ENCODE assay signal across 17 cellular contexts in genomic region chr14:67436006-67436866, GRCh38. TPM values are rescaled to one million over a fixed set of nuclear protein-coding genes. Genes with fewer than 3 reads are reported as not detected.
DNase-seq lines count a peak whose midpoint lies in the region; ATAC-seq and TF ChIP-seq lines count a peak whose summit lies in the region.
"Had no signal": no experiment of that assay in that cellular context is flagged by ENCODE, and none has a peak within 500 bp of the region (broad histone marks: within the 10 kb centered on the region; RNA-seq: fewer than 3 reads in every experiment).

No MANE protein-coding gene starts in this region.

- 75 to 92% methylated on average over 10 of the region's 10 CpGs for WGBS in sigmoid colon, 2 donors
- WGBS in esophagus squamous epithelium, 2 donors = 82 to 91% methylated on average over 5 to 6 of the region's 10 CpGs

- TF ChIP-seq CTCF in GM23338 (conservative IDR thresholded peaks at IDR 0.05; ENCODE audit: low read depth in 2 of 2) = peak; percentile 26 to 35; a peak in 2 of 4 replicates
- no peak for TF ChIP-seq CTCF in PC-3 (conservative IDR thresholded peaks at IDR 0.05; ENCODE audit: low read depth, low read length)
- no peak for TF ChIP-seq CTCF in sigmoid colon (IDR thresholded peaks at IDR 0.05)
- no peak for TF ChIP-seq CTCF in esophagus squamous epithelium (IDR thresholded peaks at IDR 0.05)

- H3K36me3 ChIP-seq in GM23338 (ENCODE audit: insufficient read depth) (no peaks in the 10 kb centered on the region), PC-3 (ENCODE audit: low read depth, low read length) (no peaks in the 10 kb centered on the region), sigmoid colon (no peaks in the 10 kb centered on the region), esophagus squamous epithelium (no peaks in the 10 kb centered on the region)
- H3K36me3 ChIP-seq: neutrophil, tibial nerve had no signal

- no TSS peak for BruUV-seq in PC-3 (replicated peaks; lab: Mats Ljungman, UMichigan)

- no peaks in the 10 kb centered on the region for H3K79me2 ChIP-seq in GM23338 (replicated peaks; ENCODE audit: insufficient read depth)
- no peaks in the 10 kb centered on the region for H3K79me2 ChIP-seq in PC-3 (ENCODE audit: low read length)

- 0 out of 2 replicates have a peak, but pooled peaks cover 2% of the 10 kb centered on the region for H3K9me2 ChIP-seq in GM23338 (ENCODE audit: insufficient read depth)
- no peaks in the 10 kb centered on the region for H3K9me2 ChIP-seq in PC-3 (replicated peaks; ENCODE audit: low read length)

- H4K20me1 ChIP-seq in GM23338 (replicated peaks; ENCODE audit: insufficient read depth) = no peaks in the 10 kb centered on the region
- H4K20me1 ChIP-seq in PC-3 (ENCODE audit: low read length) = no peaks in the 10 kb centered on the region

- no peaks in the 10 kb centered on the region for H3K9me3 ChIP-seq in PC-3 (ENCODE audit: low read length)
- H3K9me3 ChIP-seq in sigmoid colon = no peaks in the 10 kb centered on the region
- H3K9me3 ChIP-seq in esophagus squamous epithelium = no peaks in the 10 kb centered on the region
- H3K9me3 ChIP-seq: neutrophil, tibial nerve had no signal

- CTCF ChIA-PET in PC-3 (lab: Charles Lee) = no interaction called here

- H3K27ac ChIP-seq in GM23338 (ENCODE audit: low read depth) (no peak overlapping the region), PC-3 (ENCODE audit: low read length) (no peak overlapping the region), sigmoid colon (peak overlapping the region in 2 of 4 donors; percentile 17 to 38), esophagus squamous epithelium (no peak overlapping the region)
- H3K27ac ChIP-seq: coronary artery, neutrophil, tibial nerve had no signal

- POLR2A ChIA-PET in PC-3 (lab: Charles Lee; ENCODE audit: unreplicated experiment) = no interaction called here

- peak; percentile 58 for DNase-seq in GM23338 (ENCODE audit: low spot score)
- DNase-seq in PC-3 = no peak
- peak; percentile 28 for DNase-seq in foreskin melanocyte
- peak; percentile 68 for DNase-seq in sigmoid colon
- no peak for DNase-seq in stimulated activated naive CD8-positive, alpha-beta T cell treated with anti-CD3 and anti-CD28 coated beads, Interleukin-15, Interleukin-2, amounts not matched to agents 100 U/mL and 50 U/mL, for 24 hours
- DNase-seq in esophagus squamous epithelium (lab: John Stamatoyannopoulos, UW) = no peak
- DNase-seq in NCI-H2171 treated with DMSO at 0.1 percent for 48 hours (lab: John Stamatoyannopoulos, UW) = no peak
- no peak for DNase-seq in NCI-H774 (lab: John Stamatoyannopoulos, UW)
- DNase-seq: activated effector memory CD4-positive, alpha-beta T cell treated with Interleukin-2 at 50 U/mL for 16 hours; AML-193; islet precursor cell; NCI-H1048; stimulated activated CD4-positive, alpha-beta T cell treated with anti-CD3 and anti-CD28 coated beads, Interleukin-4, amount 100 ng/mL, for 4 hours; T-helper 1 cell had no signal

- H3F3A ChIP-seq in GM23338 (replicated peaks; ENCODE audit: low read depth) (no peaks in the 10 kb centered on the region), PC-3 (ENCODE audit: low read length, unreplicated experiment) (no peaks in the 10 kb centered on the region)

- peaks cover 6% of the 10 kb centered on the region for H3K27me3 Mint-ChIP-seq in GM23338 (ENCODE audit: insufficient read depth, low read depth, poor library complexity)

- H3K9me3 Mint-ChIP-seq in GM23338 = no peaks in the 10 kb centered on the region

- no peak for TF ChIP-seq POLR2A in sigmoid colon (IDR thresholded peaks at IDR 0.05)
- no peak for TF ChIP-seq POLR2A in esophagus squamous epithelium (IDR thresholded peaks at IDR 0.05)

- H3K9ac ChIP-seq in PC-3 (ENCODE audit: low read length) = no peak overlapping the region

- H2AFZ ChIP-seq in GM23338 = no peak overlapping the region
- H2AFZ ChIP-seq in PC-3 (ENCODE audit: low read length) = no peak overlapping the region

- peak; percentile 87 for ATAC-seq in GM23338
- ATAC-seq in PC-3 = peak; percentile 16; the same call in 1 of the 2 replicates
- ATAC-seq in stimulated activated naive CD8-positive, alpha-beta T cell treated with anti-CD3 and anti-CD28 coated beads, Interleukin-15, Interleukin-2, amounts not matched to agents 100 U/mL and 50 U/mL, for 24 hours = no peak

- H3K27me3 ChIP-seq in GM23338 (ENCODE audit: insufficient read depth) (no peaks in the 10 kb centered on the region), PC-3 (ENCODE audit: low read length) (peaks cover 24% of the 10 kb centered on the region; the same call in 1 of the 2 replicates), sigmoid colon (no peaks in the 10 kb centered on the region), esophagus squamous epithelium (peaks cover 0 to 4% (median 0%) of the 10 kb centered on the region in 4 donors)
- H3K27me3 ChIP-seq: tibial nerve had no signal

- H3K36me3 Mint-ChIP-seq in GM23338 (ENCODE audit: low read depth) = no peaks in the 10 kb centered on the region

- H3K4me3 ChIP-seq in GM23338 (no peak overlapping the region), PC-3 (ENCODE audit: low read length) (no peak overlapping the region), sigmoid colon (no peak overlapping the region), esophagus squamous epithelium (no peak overlapping the region)
- H3K4me3 ChIP-seq: coronary artery, tibial nerve had no signal

- H3K4me2 ChIP-seq in GM23338 (no peak overlapping the region), PC-3 (ENCODE audit: low read length) (no peak overlapping the region)

- no peak overlapping the region for H3K27ac Mint-ChIP-seq in GM23338

- TF ChIP-seq EP300 in sigmoid colon (IDR thresholded peaks at IDR 0.05) = no peak

- intact Hi-C loops in PC-3 (cut with micrococcal nuclease) = no loop called here
- intact Hi-C loops in sigmoid colon (cut with DNase I) = no loop called here
- intact Hi-C loops in esophagus squamous epithelium (cut with DNase I) = no loop called here

- H3K4me3 Mint-ChIP-seq in GM23338 = no peak overlapping the region

- H3K4me1 Mint-ChIP-seq in GM23338 = peaks cover 4% of the 10 kb centered on the region

- H3K4me1 ChIP-seq in GM23338 (ENCODE audit: insufficient read depth) = peaks cover 5% of the 10 kb centered on the region; the same call in 1 of the 2 replicates
- peaks cover 4% of the 10 kb centered on the region; the same call in 1 of the 2 replicates for H3K4me1 ChIP-seq in PC-3 (ENCODE audit: insufficient read depth, low read length)
- H3K4me1 ChIP-seq in sigmoid colon = peaks cover 0 to 36% (median 30%) of the 10 kb centered on the region in 4 donors
- H3K4me1 ChIP-seq in esophagus squamous epithelium = peaks cover 0 to 13% (median 4%) of the 10 kb centered on the region in 3 donors
- H3K4me1 ChIP-seq: tibial nerve had no signal

TF ChIP-seq in GM23338, 12 proteins besides CTCF, POLR2A, EP300 and RAD21:
- no peak for TF ChIP-seq CREB1 (CRISPR knock-in tag; IDR thresholded peaks at IDR 0.05; ENCODE audit: low read depth)
- TF ChIP-seq ZNF331 (CRISPR knock-in tag; IDR thresholded peaks at IDR 0.05; ENCODE audit: low read depth) = no peak

RNA-seq across cellular contexts. Expression of gene PLEK2, which starts 24.3 kb away (rescaled TPM):
- total RNA-seq in GM23338 (2014; rRNA removed; shearing (Covaris generic)) = 1.0 TPM in 1 of 2 replicates, not detected in the other
- 0.61 and 2.2 TPM in 2 replicates for polyA plus RNA-seq in GM23338 (2016; fragmentation: Nextera tagmentation; extraction: Ambion mirVana)
- 48.0 and 57.2 TPM in 2 replicates for total RNA-seq in PC-3 (2014; rRNA removed)
- total RNA-seq in sigmoid colon = 1 to 10 TPM in 2 of 4 donors, under 1 TPM in 1, not detected in 1; 0.16 to 7.8 (median 1.8) TPM
- 10 to 100 TPM; 35.4 to 51.8 (median 35.8) TPM for polyA plus RNA-seq in sigmoid colon
- total RNA-seq in esophagus squamous epithelium = 10 to 100 TPM in 2 of 4 donors, 1 to 10 TPM in 2; 7.6 to 19.9 (median 13.1) TPM

RNA-seq across cellular contexts. Expression of gene TMEM229B, which starts 52.3 kb away (rescaled TPM):
- total RNA-seq in GM23338 (2014; rRNA removed; shearing (Covaris generic)) = 1.6 and 2.4 TPM in 2 replicates
- polyA plus RNA-seq in GM23338 (2016; fragmentation: Nextera tagmentation; extraction: Ambion mirVana) (0.42 TPM in 1 of 2 replicates, not detected in the other), sigmoid colon (1 to 10 TPM; 1.2 to 8.0 (median 4.4) TPM)
- total RNA-seq in PC-3 (2014; rRNA removed) (not detected in 2 replicates), sigmoid colon (10 to 100 TPM in 1 of 4 donors, 1 to 10 TPM in 3; 5.6 to 16.4 (median 6.1) TPM), esophagus squamous epithelium (under 1 TPM; 0.30 to 0.76 (median 0.50) TPM)

Comparison
In these comparisons a context has a peak if more than half of its experiments do, and no peak if none do; other contexts are left out.
1. DNase-seq: peak in GM23338 (single experiment), foreskin melanocyte (single experiment) and sigmoid colon (single experiment); none in PC-3 (single experiment), stimulated activated naive CD8-positive, alpha-beta T cell treated with anti-CD3 and anti-CD28 coated beads, Interleukin-15, Interleukin-2, amounts not matched to agents 100 U/mL and 50 U/mL, for 24 hours (single experiment), esophagus squamous epithelium (single experiment), NCI-H2171 treated with DMSO at 0.1 percent for 48 hours (single experiment) and NCI-H774 (single experiment).
2. CTCF ChIP-seq: peak in GM23338 (2 of 2); none in PC-3 (single experiment), sigmoid colon (0 of 4) and esophagus squamous epithelium (0 of 6).